15 cellular contexts compared by ENCODE assay signal in genomic region chr5:142821027-142821732, GRCh38. TPM values are rescaled to one million over a fixed set of nuclear protein-coding genes. Genes with fewer than 3 reads are reported as not detected.
DNase-seq lines count a peak whose midpoint lies in the region; ATAC-seq and TF ChIP-seq lines count a peak whose summit lies in the region.
"Had no signal": no experiment of that assay in that cellular context is flagged by ENCODE, and none has a peak within 500 bp of the region (broad histone marks: within the 10 kb centered on the region; RNA-seq: fewer than 3 reads in every experiment).

No MANE protein-coding gene starts in this region.

- intact Hi-C loops in activated T-helper 2 cell treated with anti-CD3 and anti-CD28 coated beads, Interferon-gamma antibody, Interleukin-2, Interleukin-4, amounts not matched to agents 10 μg/mL and 5 μg/mL and 100 μg/mL, durations not matched to agents 14 hours and 24 hours and 36 hours (cut with micrococcal nuclease): loop anchor here (10.0 kb wide), 1 partner anchor 184 kb away; no protein-coding TSS in a partner anchor
- intact Hi-C loops in stomach (cut with DNase I; ENCODE audit: low total_unique reads): no loop called here

- H3K27ac ChIP-seq in stomach: peak overlapping the region in 4 of 5 donors; percentile 8 to 86 (median 20)
- H3K27ac ChIP-seq: neural progenitor cell had no signal

- TF ChIP-seq CTCF in stomach (IDR thresholded peaks at IDR 0.05): no peak

- WGBS in stomach, 5 donors: 87 to 98% (median 97%) methylated on average over 2 of the region's 2 CpGs

- TF ChIP-seq POLR2A in stomach (IDR thresholded peaks at IDR 0.05): no peak

- H3K27me3 Mint-ChIP-seq in activated T-helper 2 cell treated with anti-CD3 and anti-CD28 coated beads, Interferon-gamma antibody, Interleukin-2, Interleukin-4, amounts not matched to agents 10 μg/mL and 5 μg/mL and 100 μg/mL, durations not matched to agents 14 hours and 24 hours and 36 hours (ENCODE audit: low read depth): no peaks in the 10 kb centered on the region

- H3K36me3 Mint-ChIP-seq in activated naive CD4-positive, alpha-beta T cell treated with anti-CD3 and anti-CD28 coated beads, Interleukin-2, amount 50 U/mL, for 72 hours: peaks cover 0 to 6% of the 10 kb centered on the region in 2 donors
- H3K36me3 Mint-ChIP-seq in activated T-helper 2 cell treated with anti-CD3 and anti-CD28 coated beads, Interferon-gamma antibody, Interleukin-2, Interleukin-4, amounts not matched to agents 10 μg/mL and 5 μg/mL and 100 μg/mL, durations not matched to agents 14 hours and 24 hours and 36 hours (ENCODE audit: low read depth): no peaks in the 10 kb centered on the region
- H3K36me3 Mint-ChIP-seq: neural progenitor cell had no signal

- H3K4me1 ChIP-seq in stomach: peaks cover 67 to 95% (median 74%) of the 10 kb centered on the region in 4 donors

- peak overlapping the region; percentile 63 to 70 for H3K27ac Mint-ChIP-seq in activated naive CD4-positive, alpha-beta T cell treated with anti-CD3 and anti-CD28 coated beads, Interleukin-2, amount 50 U/mL, for 72 hours
- H3K27ac Mint-ChIP-seq in activated T-helper 2 cell treated with anti-CD3 and anti-CD28 coated beads, Interferon-gamma antibody, Interleukin-2, Interleukin-4, amounts not matched to agents 10 μg/mL and 5 μg/mL and 100 μg/mL, durations not matched to agents 14 hours and 24 hours and 36 hours: peak overlapping the region; percentile 67
- H3K27ac Mint-ChIP-seq: neural progenitor cell had no signal

- no peak overlapping the region for H3K4me3 Mint-ChIP-seq in activated T-helper 2 cell treated with anti-CD3 and anti-CD28 coated beads, Interferon-gamma antibody, Interleukin-2, Interleukin-4, amounts not matched to agents 10 μg/mL and 5 μg/mL and 100 μg/mL, durations not matched to agents 14 hours and 24 hours and 36 hours (ENCODE audit: low read depth)
- H3K4me3 Mint-ChIP-seq: neural progenitor cell had no signal

- H3K4me3 ChIP-seq in stomach: no peak overlapping the region
- H3K4me3 ChIP-seq: neural progenitor cell had no signal

- no peaks in the 10 kb centered on the region for H3K9me3 ChIP-seq in stomach

- ATAC-seq in activated naive CD4-positive, alpha-beta T cell treated with anti-CD3 and anti-CD28 coated beads, Interleukin-2, amount 50 U/mL, for 72 hours: no peak
- ATAC-seq in HG02938 (IDR thresholded peaks at IDR 0.05; ENCODE audit: unreplicated experiment): no peak

- no peak for DNase-seq in activated naive CD4-positive, alpha-beta T cell treated with anti-CD3 and anti-CD28 coated beads, Interleukin-2, amount 50 U/mL, for 72 hours (ENCODE audit: low spot score in 2 of 2)
- no peak for DNase-seq in activated naive CD4-positive, alpha-beta T cell (lab: John Stamatoyannopoulos, UW)
- DNase-seq in M059J (ENCODE audit: low read depth) (peak; percentile 89), stomach (no peak), ecto neural progenitor cell (ENCODE audit: low spot score) (no peak), hypothalamus (lab: John Stamatoyannopoulos, UW) (no peak)
- no peak for DNase-seq in activated T-helper 2 cell treated with anti-CD3 and anti-CD28 coated beads, Interferon-gamma antibody, Interleukin-2, Interleukin-4, amounts not matched to agents 10 μg/mL and 5 μg/mL and 100 μg/mL, durations not matched to agents 14 hours and 24 hours and 36 hours (ENCODE audit: low spot score)
- DNase-seq: COR-L47, cortex of kidney, KG1, NCI-H1092 treated with DMSO at 0.1 percent for 48 hours, NCI-H748 treated with DMSO at 0.1 percent for 48 hours, RPMI8226 had no signal

- peaks cover 0 to 6% of the 10 kb centered on the region in 2 donors for H3K9me3 Mint-ChIP-seq in activated naive CD4-positive, alpha-beta T cell treated with anti-CD3 and anti-CD28 coated beads, Interleukin-2, amount 50 U/mL, for 72 hours
- H3K9me3 Mint-ChIP-seq in activated T-helper 2 cell treated with anti-CD3 and anti-CD28 coated beads, Interferon-gamma antibody, Interleukin-2, Interleukin-4, amounts not matched to agents 10 μg/mL and 5 μg/mL and 100 μg/mL, durations not matched to agents 14 hours and 24 hours and 36 hours: no peaks in the 10 kb centered on the region

- no peaks in the 10 kb centered on the region for H3K36me3 ChIP-seq in stomach
- H3K36me3 ChIP-seq: neural progenitor cell had no signal

- no peaks in the 10 kb centered on the region for H3K27me3 ChIP-seq in stomach
- H3K27me3 ChIP-seq: neural progenitor cell had no signal

- H3K4me1 Mint-ChIP-seq in activated T-helper 2 cell treated with anti-CD3 and anti-CD28 coated beads, Interferon-gamma antibody, Interleukin-2, Interleukin-4, amounts not matched to agents 10 μg/mL and 5 μg/mL and 100 μg/mL, durations not matched to agents 14 hours and 24 hours and 36 hours (ENCODE audit: low read depth): peaks cover 68% of the 10 kb centered on the region

- no peak for TF ChIP-seq EP300 in stomach (IDR thresholded peaks at IDR 0.05)

RNA-seq across cellular contexts. Expression of gene ARHGAP26, which starts 51.0 kb away (rescaled TPM):
- total RNA-seq in activated naive CD4-positive, alpha-beta T cell treated with anti-CD3 and anti-CD28 coated beads, Interleukin-2, amount 50 U/mL, for 72 hours: 10 to 100 TPM; 15.7 to 23.4 TPM
- 3.5 and 5.5 TPM in 2 replicates for total RNA-seq in M059J (2014; rRNA removed; shearing (Covaris generic))
- total RNA-seq in activated T-helper 2 cell treated with anti-CD3 and anti-CD28 coated beads, Interferon-gamma antibody, Interleukin-2, Interleukin-4, amounts not matched to agents 10 μg/mL and 5 μg/mL and 100 μg/mL, durations not matched to agents 14 hours and 24 hours and 36 hours: 13.6 and 15.1 TPM in 2 replicates
- 100 to 1,000 TPM in 1 of 5 donors, 10 to 100 TPM in 4; 26.8 to 115 (median 70.7) TPM for total RNA-seq in stomach
- 1 to 10 TPM; 4.0 to 4.5 (median 4.4) TPM for polyA plus RNA-seq in stomach
